In the genomic region with DNA sequence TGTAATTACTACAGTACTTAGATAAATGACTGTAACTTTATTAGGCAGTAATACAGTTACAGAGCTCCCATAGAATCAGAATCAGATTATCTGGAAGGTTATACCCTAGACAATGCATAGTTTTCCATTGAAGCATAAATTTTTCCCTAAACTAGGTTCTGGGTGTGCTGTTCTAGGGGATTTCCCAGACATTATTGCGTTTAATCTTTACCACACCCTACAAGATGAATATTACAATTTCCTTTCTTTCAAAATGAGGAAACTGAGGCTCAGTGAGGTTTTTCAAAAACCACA, we compare ENCODE assay signal across 1 cellular context.
TF ChIP-seq lines count a peak whose summit lies in the region.

No MANE protein-coding gene starts in this region.

TF ChIP-seq in SK-N-SH, 30 proteins besides CTCF, POLR2A, EP300 and RAD21:
- TF ChIP-seq, protein P1, sequence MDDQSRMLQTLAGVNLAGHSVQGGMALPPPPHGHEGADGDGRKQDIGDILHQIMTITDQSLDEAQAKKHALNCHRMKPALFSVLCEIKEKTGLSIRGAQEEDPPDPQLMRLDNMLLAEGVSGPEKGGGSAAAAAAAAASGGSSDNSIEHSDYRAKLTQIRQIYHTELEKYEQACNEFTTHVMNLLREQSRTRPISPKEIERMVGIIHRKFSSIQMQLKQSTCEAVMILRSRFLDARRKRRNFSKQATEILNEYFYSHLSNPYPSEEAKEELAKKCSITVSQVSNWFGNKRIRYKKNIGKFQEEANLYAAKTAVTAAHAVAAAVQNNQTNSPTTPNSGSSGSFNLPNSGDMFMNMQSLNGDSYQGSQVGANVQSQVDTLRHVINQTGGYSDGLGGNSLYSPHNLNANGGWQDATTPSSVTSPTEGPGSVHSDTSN (IDR thresholded peaks at IDR 0.05), result no peak
- TF ChIP-seq, protein P2, sequence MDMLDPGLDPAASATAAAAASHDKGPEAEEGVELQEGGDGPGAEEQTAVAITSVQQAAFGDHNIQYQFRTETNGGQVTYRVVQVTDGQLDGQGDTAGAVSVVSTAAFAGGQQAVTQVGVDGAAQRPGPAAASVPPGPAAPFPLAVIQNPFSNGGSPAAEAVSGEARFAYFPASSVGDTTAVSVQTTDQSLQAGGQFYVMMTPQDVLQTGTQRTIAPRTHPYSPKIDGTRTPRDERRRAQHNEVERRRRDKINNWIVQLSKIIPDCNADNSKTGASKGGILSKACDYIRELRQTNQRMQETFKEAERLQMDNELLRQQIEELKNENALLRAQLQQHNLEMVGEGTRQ (IDR thresholded peaks at IDR 0.05; ENCODE audit: borderline replicate concordance, low read depth, low read length), result no peak
- TF ChIP-seq TAF1 (IDR thresholded peaks at IDR 0.05; ENCODE audit: borderline replicate concordance, low read depth, low read length) (no peak), JUND (IDR thresholded peaks at IDR 0.05) (peak; percentile 10; the same call in 1 of the 2 replicates), FOXJ3 (CRISPR knock-in tag; IDR thresholded peaks at IDR 0.05) (no peak), FOXM1 (IDR thresholded peaks at IDR 0.05; ENCODE audit: low read depth) (no peak)
TF ChIP-seq in SK-N-SH: peak in this region for 1.
